ENCODE assay signal across 9 cellular contexts in genomic region chr5:154860123-154860522, GRCh38. TPM values are rescaled to one million over a fixed set of nuclear protein-coding genes. Genes with fewer than 3 reads are reported as not detected.
DNase-seq lines count a peak whose midpoint lies in the region; ATAC-seq and TF ChIP-seq lines count a peak whose summit lies in the region.
"Had no signal": no experiment of that assay in that cellular context is flagged by ENCODE, and none has a peak within 500 bp of the region (broad histone marks: within the 10 kb centered on the region; RNA-seq: fewer than 3 reads in every experiment).

No MANE protein-coding gene starts in this region.

- intact Hi-C loops in spleen (cut with DNase I; ENCODE audit: low total_unique reads), result loop anchor here (5.0 to 10.0 kb wide), 2 partner anchors 75 to 103 kb away; partner anchors contain the start of genes GEMIN5 and LARP1

- TF ChIP-seq CTCF in foreskin fibroblast (IDR thresholded peaks at IDR 0.05; ENCODE audit: low read depth, low read length) (no peak), spleen (IDR thresholded peaks at IDR 0.05 in 8 of 11, conservative IDR thresholded peaks at IDR 0.05 in 3 of 11) (no peak)

- H3K4me3 Mint-ChIP-seq in activated CD4-positive, alpha-beta T cell treated with anti-CD3 and anti-CD28 coated beads, Interleukin-2, amount 10 ng/mL, durations not matched to agents 7 days and 5 days, result peak overlapping the region; percentile 88

- H3K4me1 ChIP-seq in spleen, result peaks cover 27 to 72% (median 55%) of the 10 kb centered on the region in 6 donors

- no peaks in the 10 kb centered on the region for H3K27me3 ChIP-seq in spleen (replicated peaks in 1 of 7)
- H3K27me3 ChIP-seq: foreskin keratinocyte had no signal

- H3K27ac Mint-ChIP-seq in activated CD4-positive, alpha-beta T cell treated with anti-CD3 and anti-CD28 coated beads, Interleukin-2, amount 10 ng/mL, durations not matched to agents 7 days and 5 days, result peak overlapping the region; percentile 99

- H3K36me3 ChIP-seq in spleen, result peaks cover 0 to 22% (median 14%) of the 10 kb centered on the region in 6 donors

- H3K27me3 Mint-ChIP-seq in activated CD4-positive, alpha-beta T cell treated with anti-CD3 and anti-CD28 coated beads, Interleukin-2, amount 10 ng/mL, durations not matched to agents 7 days and 5 days, result no peaks in the 10 kb centered on the region

- peak overlapping the region; percentile 92 to 100 (median 98) for H3K27ac ChIP-seq in spleen

- no peaks in the 10 kb centered on the region for H3K9me3 ChIP-seq in spleen

- DNase-seq in activated CD8-positive, alpha-beta memory T cell treated with anti-CD3 and anti-CD28 coated beads, Interleukin-2, amount 50 U/mL, for 48 hours, result peak; percentile 53
- no peak for DNase-seq in activated CD8-positive, alpha-beta memory T cell treated with anti-CD3 and anti-CD28 coated beads for 24 hours
- peak; percentile 15 for DNase-seq in activated CD4-positive, alpha-beta T cell treated with anti-CD3 and anti-CD28 coated beads, Interleukin-2, amount 10 ng/mL, durations not matched to agents 7 days and 5 days
- DNase-seq in foreskin fibroblast (peak; percentile 76 to 85), spleen (no peak), left lobe of liver (ENCODE audit: low spot score) (no peak)
- no peak for DNase-seq in stimulated activated CD4-positive, alpha-beta T cell treated with anti-CD3 and anti-CD28 coated beads, Interleukin-12 subunit alpha, Interleukin-12 subunit beta, amount 100 ng/mL, for 4 hours

- POLR2A ChIA-PET in activated CD4-positive, alpha-beta T cell treated with anti-CD3 and anti-CD28 coated beads, Interleukin-2, amount 10 ng/mL, durations not matched to agents 7 days and 5 days (lab: Charles Lee), result no interaction called here

- H3K36me3 Mint-ChIP-seq in activated CD4-positive, alpha-beta T cell treated with anti-CD3 and anti-CD28 coated beads, Interleukin-2, amount 10 ng/mL, durations not matched to agents 7 days and 5 days (ENCODE audit: low read depth), result peaks cover 50% of the 10 kb centered on the region

- TF ChIP-seq POLR2A in spleen (IDR thresholded peaks at IDR 0.05), result no peak

- peak overlapping the region; percentile 93 to 98 for H3K4me3 ChIP-seq in foreskin fibroblast (ENCODE audit: low read depth in 1 of 2, low read length in 2 of 2)
- peak overlapping the region; percentile 45 to 88 (median 62) for H3K4me3 ChIP-seq in spleen

- CTCF ChIA-PET in activated CD4-positive, alpha-beta T cell treated with anti-CD3 and anti-CD28 coated beads, Interleukin-2, amount 10 ng/mL, durations not matched to agents 7 days and 5 days (lab: Charles Lee), result no interaction called here

- WGBS in spleen, 5 donors, result 24 to 31% (median 26%) methylated on average over 5 of the region's 5 CpGs

- ATAC-seq in left lobe of liver (no peak), GM21515 (IDR thresholded peaks at IDR 0.05; ENCODE audit: unreplicated experiment) (no peak)
- ATAC-seq: foreskin keratinocyte had no signal

- no peaks in the 10 kb centered on the region for H3K9me3 Mint-ChIP-seq in activated CD4-positive, alpha-beta T cell treated with anti-CD3 and anti-CD28 coated beads, Interleukin-2, amount 10 ng/mL, durations not matched to agents 7 days and 5 days

- H3K4me1 Mint-ChIP-seq in activated CD4-positive, alpha-beta T cell treated with anti-CD3 and anti-CD28 coated beads, Interleukin-2, amount 10 ng/mL, durations not matched to agents 7 days and 5 days, result peaks cover 49% of the 10 kb centered on the region

RNA-seq across cellular contexts. Expression of gene CNOT8, which starts 1.7 kb away (rescaled TPM):
- total RNA-seq in activated CD4-positive, alpha-beta T cell treated with anti-CD3 and anti-CD28 coated beads, Interleukin-2, amount 10 ng/mL, durations not matched to agents 7 days and 5 days, result 10 to 100 TPM; 78.7 to 84.7 TPM
- total RNA-seq in spleen (10 to 100 TPM; 63.3 to 93.5 (median 69.6) TPM), left lobe of liver (18.0 TPM)
- 10 to 100 TPM; 46.3 to 60.0 (median 48.5) TPM for polyA plus RNA-seq in spleen

RNA-seq across cellular contexts. Expression of gene FAXDC2, which starts 9.7 kb away (rescaled TPM):
- total RNA-seq in activated CD4-positive, alpha-beta T cell treated with anti-CD3 and anti-CD28 coated beads, Interleukin-2, amount 10 ng/mL, durations not matched to agents 7 days and 5 days, result not detected
- total RNA-seq in spleen (10 to 100 TPM in 6 of 7 donors, 1 to 10 TPM in 1; 8.5 to 34.8 (median 25.0) TPM), left lobe of liver (83.6 TPM)
- polyA plus RNA-seq in spleen, result 1 to 10 TPM; 2.3 to 4.6 (median 2.8) TPM

Comparison
In these comparisons a context has a peak if more than half of its experiments do, and no peak if none do; other contexts are left out.
1. DNase-seq: peak in activated CD8-positive, alpha-beta memory T cell treated with anti-CD3 and anti-CD28 coated beads, Interleukin-2, amount 50 U/mL, for 48 hours (single experiment), activated CD4-positive, alpha-beta T cell treated with anti-CD3 and anti-CD28 coated beads, Interleukin-2, amount 10 ng/mL, durations not matched to agents 7 days and 5 days (single experiment) and foreskin fibroblast (2 of 2); none in activated CD8-positive, alpha-beta memory T cell treated with anti-CD3 and anti-CD28 coated beads for 24 hours (single experiment), spleen (single experiment), left lobe of liver (single experiment) and stimulated activated CD4-positive, alpha-beta T cell treated with anti-CD3 and anti-CD28 coated beads, Interleukin-12 subunit alpha, Interleukin-12 subunit beta, amount 100 ng/mL, for 4 hours (single experiment).
2. RNA of gene FAXDC2, which starts 9.7 kb away (total RNA-seq): 83.6 TPM in left lobe of liver (single experiment) and 8.5 to 34.8 TPM in spleen; not detected in activated CD4-positive, alpha-beta T cell treated with anti-CD3 and anti-CD28 coated beads, Interleukin-2, amount 10 ng/mL, durations not matched to agents 7 days and 5 days; every median in the first group is over 4 times any median in the second.